ENCODE assay signal across 8 cellular contexts in genomic region chr1:7783826-7784491, GRCh38. TPM values are rescaled to one million over a fixed set of nuclear protein-coding genes. Genes with fewer than 3 reads are reported as not detected.
DNase-seq lines count a peak whose midpoint lies in the region; ATAC-seq and TF ChIP-seq lines count a peak whose summit lies in the region.

PER3 (plus strand) TSS chr1:7784291; CDS start chr1:7784878, 587 bp downstream.

- TF ChIP-seq CTCF in coronary artery (IDR thresholded peaks at IDR 0.05) = no peak

- peak; percentile 70 for ATAC-seq in HG03378 (IDR thresholded peaks at IDR 0.05; ENCODE audit: unreplicated experiment)

- DNase-seq in Ammon's horn (ENCODE audit: low spot score) (peak; percentile 98), NCI-H510A treated with DMSO at 0.1 percent for 48 hours (lab: John Stamatoyannopoulos, UW) (peak; percentile 100), coronary artery (ENCODE audit: low spot score) (peak; percentile 98), left kidney (ENCODE audit: low read depth, low spot score) (peak; percentile 99)
- peak; percentile 87 for DNase-seq in activated CD4-positive, alpha-beta T cell treated with anti-CD3 and anti-CD28 coated beads, Interleukin-2, amount 10 ng/mL, durations not matched to agents 7 days and 5 days
- peak; percentile 84 to 89 for DNase-seq in stimulated activated CD4-positive, alpha-beta T cell treated with anti-CD3 and anti-CD28 coated beads, Interleukin-1b, Interleukin-23, amount 100 ng/mL, for 4 hours (ENCODE audit: low read depth in 2 of 2)

- peak; percentile 35 for TF ChIP-seq POLR2A in GM19099 (IDR thresholded peaks at IDR 0.05; ENCODE audit: extremely low read depth, insufficient read length, low read depth)

- H3K4me3 ChIP-seq in coronary artery = peak within 1 kb of the TSS; percentile 89

- peak within 1 kb of the TSS; percentile 97 for H3K27ac ChIP-seq in coronary artery

- peak within 1 kb of the TSS; percentile 87 for H3K27ac Mint-ChIP-seq in activated CD4-positive, alpha-beta T cell treated with anti-CD3 and anti-CD28 coated beads, Interleukin-2, amount 10 ng/mL, durations not matched to agents 7 days and 5 days

- H3K4me1 Mint-ChIP-seq in activated CD4-positive, alpha-beta T cell treated with anti-CD3 and anti-CD28 coated beads, Interleukin-2, amount 10 ng/mL, durations not matched to agents 7 days and 5 days = peaks cover 29% of the 10 kb centered on the region

- H3K27me3 Mint-ChIP-seq in activated CD4-positive, alpha-beta T cell treated with anti-CD3 and anti-CD28 coated beads, Interleukin-2, amount 10 ng/mL, durations not matched to agents 7 days and 5 days = peaks cover 3% of the 10 kb centered on the region

- no peaks in the 10 kb centered on the region for H3K9me3 Mint-ChIP-seq in activated CD4-positive, alpha-beta T cell treated with anti-CD3 and anti-CD28 coated beads, Interleukin-2, amount 10 ng/mL, durations not matched to agents 7 days and 5 days

- POLR2A ChIA-PET in activated CD4-positive, alpha-beta T cell treated with anti-CD3 and anti-CD28 coated beads, Interleukin-2, amount 10 ng/mL, durations not matched to agents 7 days and 5 days (lab: Charles Lee) = no interaction called here

- CTCF ChIA-PET in activated CD4-positive, alpha-beta T cell treated with anti-CD3 and anti-CD28 coated beads, Interleukin-2, amount 10 ng/mL, durations not matched to agents 7 days and 5 days (lab: Charles Lee) = interaction anchor here (0.6 kb wide), 1 partner anchor 61 kb away, joined by 3 read pairs; no protein-coding TSS in a partner anchor

- peak within 1 kb of the TSS; percentile 72 for H3K4me3 Mint-ChIP-seq in activated CD4-positive, alpha-beta T cell treated with anti-CD3 and anti-CD28 coated beads, Interleukin-2, amount 10 ng/mL, durations not matched to agents 7 days and 5 days

- H3K36me3 Mint-ChIP-seq in activated CD4-positive, alpha-beta T cell treated with anti-CD3 and anti-CD28 coated beads, Interleukin-2, amount 10 ng/mL, durations not matched to agents 7 days and 5 days (ENCODE audit: low read depth) = peaks cover 13% of the 10 kb centered on the region

RNA-seq across cellular contexts. Expression of gene PER3, which starts in this region (rescaled TPM):
- 1 to 10 TPM; 1.6 to 2.1 TPM for total RNA-seq in activated CD4-positive, alpha-beta T cell treated with anti-CD3 and anti-CD28 coated beads, Interleukin-2, amount 10 ng/mL, durations not matched to agents 7 days and 5 days

Comparison
In these comparisons a context has a peak if more than half of its experiments do, and no peak if none do; other contexts are left out.
1. Peak in every context shown above with its lines: DNase-seq, ATAC-seq, H3K4me3 ChIP-seq and H3K27ac ChIP-seq.